7 cellular contexts compared by ENCODE assay signal in the genomic region with DNA sequence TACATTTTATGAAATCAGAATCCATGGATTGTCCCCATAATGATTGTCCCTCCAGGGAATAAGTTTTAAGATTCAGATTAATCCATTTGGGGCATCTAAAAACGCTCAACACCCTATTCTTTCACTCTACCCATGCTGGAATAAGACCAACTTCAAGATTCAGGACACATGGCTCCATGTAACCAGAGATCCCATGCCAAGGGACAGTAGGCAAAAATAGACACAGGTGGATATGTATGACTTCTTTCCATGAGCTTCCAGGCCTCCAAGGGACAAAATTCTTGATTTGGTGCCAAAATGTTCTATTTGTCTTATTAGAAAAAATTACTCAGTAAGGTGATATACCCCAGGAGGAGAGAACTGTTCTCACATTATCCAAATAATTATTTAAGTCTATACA.
"Had no signal": no experiment of that assay in that cellular context is flagged by ENCODE, and none has a peak within 500 bp of the region (broad histone marks: within the 10 kb centered on the region; RNA-seq: fewer than 3 reads in every experiment).

No MANE protein-coding gene starts in this region.

- ATAC-seq: GM23338, K562 had no signal

- H2AFZ ChIP-seq: GM23338 had no signal

- DNase-seq: H9, HCEC 1CT, HFFc6, IMR-90, KG1 had no signal

- H3K4me3 ChIP-seq: GM23338, K562 had no signal
